Comparison of ENCODE assay signal across 17 cellular contexts in genomic region chr11:111520565-111520964, GRCh38. TPM values are rescaled to one million over a fixed set of nuclear protein-coding genes. Genes with fewer than 3 reads are reported as not detected.
DNase-seq lines count a peak whose midpoint lies in the region; ATAC-seq and TF ChIP-seq lines count a peak whose summit lies in the region.
"Had no signal": no experiment of that assay in that cellular context is flagged by ENCODE, and none has a peak within 500 bp of the region (broad histone marks: within the 10 kb centered on the region; RNA-seq: fewer than 3 reads in every experiment).

No MANE protein-coding gene starts in this region.

- H3K27me3 ChIP-seq in PC-3 (ENCODE audit: low read length), result no peaks in the 10 kb centered on the region
- peaks cover 0 to 4% (median 0%) of the 10 kb centered on the region in 7 donors for H3K27me3 ChIP-seq in heart right ventricle
- H3K27me3 ChIP-seq: spleen, stomach had no signal

- H3K4me1 ChIP-seq in PC-3 (ENCODE audit: insufficient read depth, low read length), result no peaks in the 10 kb centered on the region
- H3K4me1 ChIP-seq in heart right ventricle, result no peaks in the 10 kb centered on the region
- H3K4me1 ChIP-seq: BE2C, spleen, stomach had no signal

- DNase-seq in AG10803 (ENCODE audit: low read depth) (peak; percentile 64), PC-3 (peak; percentile 23), choroid plexus epithelial cell (ENCODE audit: low read depth) (peak; percentile 39), myocyte (ENCODE audit: low read depth) (peak; percentile 47), heart right ventricle (no peak), NOMO-1 treated with DMSO at 0.1 percent for 48 hours (lab: John Stamatoyannopoulos, UW; ENCODE audit: unreplicated experiment) (no peak), T1000 (lab: John Stamatoyannopoulos, UW) (no peak)
- DNase-seq: activated CD4-positive, alpha-beta T cell treated with anti-CD3 and anti-CD28 coated beads, Interleukin-2, amount 50 U/mL, for 1 hour; BE2C; hippocampal formation; KBM-7; NCI-H1417; NCI-H345; spleen; stomach had no signal

- no peaks in the 10 kb centered on the region for H3F3A ChIP-seq in PC-3 (ENCODE audit: low read length, unreplicated experiment)

- no peak overlapping the region for H3K9ac ChIP-seq in PC-3 (ENCODE audit: low read length)

- H3K4me3 ChIP-seq in AG10803 (ENCODE audit: low read length) (no peak overlapping the region), PC-3 (ENCODE audit: low read length) (no peak overlapping the region), choroid plexus epithelial cell (ENCODE audit: low read depth, low read length) (no peak overlapping the region), heart right ventricle (no peak overlapping the region)
- H3K4me3 ChIP-seq: spleen, stomach had no signal

- H3K27ac ChIP-seq in PC-3 (ENCODE audit: low read length) (no peak overlapping the region), heart right ventricle (no peak overlapping the region)
- H3K27ac ChIP-seq: spleen, stomach had no signal

- no peaks in the 10 kb centered on the region for H4K20me1 ChIP-seq in PC-3 (ENCODE audit: low read length)

- H3K4me2 ChIP-seq in PC-3 (ENCODE audit: low read length), result no peak overlapping the region

- CTCF ChIA-PET in PC-3 (lab: Charles Lee), result no interaction called here

- no peak overlapping the region for H2AFZ ChIP-seq in PC-3 (ENCODE audit: low read length)

- no peaks in the 10 kb centered on the region for H3K9me2 ChIP-seq in PC-3 (replicated peaks; ENCODE audit: low read length)

- H3K36me3 ChIP-seq in PC-3 (ENCODE audit: low read depth, low read length) (no peaks in the 10 kb centered on the region), heart right ventricle (no peaks in the 10 kb centered on the region)
- H3K36me3 ChIP-seq: BE2C, spleen, stomach had no signal

- ATAC-seq in PC-3 (no peak), GM19467 (IDR thresholded peaks at IDR 0.05; ENCODE audit: unreplicated experiment) (no peak), heart right ventricle (no peak)

- 95 to 96% methylated on average over 2 of the region's 2 CpGs for WGBS in heart right ventricle, 2 donors

- TF ChIP-seq CTCF in AG10803 (conservative IDR thresholded peaks at IDR 0.05; ENCODE audit: low read length) (no peak), PC-3 (conservative IDR thresholded peaks at IDR 0.05; ENCODE audit: low read depth, low read length) (no peak), choroid plexus epithelial cell (conservative IDR thresholded peaks at IDR 0.05; ENCODE audit: low read depth, low read length) (no peak), heart right ventricle (IDR thresholded peaks at IDR 0.05) (no peak)

- BruUV-seq in PC-3 (replicated peaks; lab: Mats Ljungman, UMichigan), result no TSS peak

- intact Hi-C loops in PC-3 (cut with micrococcal nuclease) (no loop called here), heart right ventricle (cut with DNase I) (no loop called here)

- H3K79me2 ChIP-seq in PC-3 (ENCODE audit: low read length), result no peaks in the 10 kb centered on the region

- H3K9me3 ChIP-seq in PC-3 (ENCODE audit: low read length) (no peaks in the 10 kb centered on the region), heart right ventricle (no peaks in the 10 kb centered on the region)
- H3K9me3 ChIP-seq: BE2C, spleen, stomach had no signal

- POLR2A ChIA-PET in PC-3 (lab: Charles Lee; ENCODE audit: unreplicated experiment), result no interaction called here

RNA-seq across cellular contexts. Expression of gene HOATZ, which starts 6.0 kb away (rescaled TPM):
- total RNA-seq in PC-3 (2014; rRNA removed) (not detected in 2 replicates), myocyte (not detected in 2 replicates), heart right ventricle (not detected)
- 0.08 TPM for polyA plus RNA-seq in myocyte (2012)
- not detected for polyA plus RNA-seq in heart right ventricle
- total RNA-seq: SK-MEL-5, spleen, stomach had no signal
- polyA plus RNA-seq: spleen had no signal

RNA-seq across cellular contexts. Expression of gene BTG4, which starts 8.4 kb away (rescaled TPM):
- total RNA-seq in PC-3 (2014; rRNA removed) (not detected in 2 replicates), myocyte (not detected in 2 replicates), heart right ventricle (not detected)
- polyA plus RNA-seq in myocyte (2012), result not detected
- polyA plus RNA-seq in heart right ventricle, result not detected
- total RNA-seq: SK-MEL-5, spleen, stomach had no signal
- polyA plus RNA-seq: spleen, stomach had no signal

RNA-seq across cellular contexts. Expression of gene LAYN, which starts 20.0 kb away (rescaled TPM):
- 0.47 TPM in 1 of 2 replicates, not detected in the other for total RNA-seq in PC-3 (2014; rRNA removed)
- total RNA-seq in myocyte, result 15.0 and 28.3 TPM in 2 replicates
- polyA plus RNA-seq in myocyte (2012), result 45.6 TPM
- total RNA-seq in heart right ventricle, result 1 to 10 TPM; 1.8 to 4.9 (median 4.0) TPM
- polyA plus RNA-seq in heart right ventricle, result 1 to 10 TPM; 1.6 to 4.4 TPM
- total RNA-seq: SK-MEL-5 had no signal

Comparison
In these comparisons a context has a peak if more than half of its experiments do, and no peak if none do; other contexts are left out.
1. DNase-seq: peak in AG10803 (single experiment), PC-3 (single experiment), choroid plexus epithelial cell (single experiment) and myocyte (single experiment); none in heart right ventricle (0 of 2), NOMO-1 treated with DMSO at 0.1 percent for 48 hours (single experiment) and T1000 (single experiment).